8 cellular contexts compared by ENCODE assay signal in genomic region chr3:52682016-52682415, GRCh38. TPM values are rescaled to one million over a fixed set of nuclear protein-coding genes. Genes with fewer than 3 reads are reported as not detected.
DNase-seq lines count a peak whose midpoint lies in the region; ATAC-seq and TF ChIP-seq lines count a peak whose summit lies in the region.

No MANE protein-coding gene starts in this region.

- ATAC-seq in HG03159 (IDR thresholded peaks at IDR 0.05; ENCODE audit: unreplicated experiment) = no peak

- H3K4me2 ChIP-seq in osteoblast (ENCODE audit: insufficient read depth, low read length) = peak overlapping the region; percentile 35

- TF ChIP-seq CTCF in GM12864 (IDR thresholded peaks at IDR 0.05; ENCODE audit: low read depth, low read length, missing control alignments) (peak; percentile 22), esophagus muscularis mucosa (IDR thresholded peaks at IDR 0.05) (no peak), osteoblast (IDR thresholded peaks at IDR 0.05; ENCODE audit: extremely low read depth, low read depth, low read length) (peak; percentile 37)

- H4K20me1 ChIP-seq in osteoblast (ENCODE audit: insufficient read depth, low read length) = peaks cover 6% of the 10 kb centered on the region

- H3K4me3 ChIP-seq in ACC112 (ENCODE audit: low read depth, low read length) (peak overlapping the region; percentile 23; the same call in 1 of the 2 replicates), GM12864 (ENCODE audit: low read depth, low read length) (no peak overlapping the region; the same call in 1 of the 2 replicates), esophagus muscularis mucosa (no peak overlapping the region), osteoblast (ENCODE audit: insufficient read depth, low read length) (no peak overlapping the region)

- no peak for TF ChIP-seq EP300 in esophagus muscularis mucosa (IDR thresholded peaks at IDR 0.05)

- H3K79me2 ChIP-seq in ACC112 (ENCODE audit: control insufficient read depth, insufficient read depth, low read length, unreplicated experiment) (peaks cover 75% of the 10 kb centered on the region), osteoblast (ENCODE audit: insufficient read depth, low read length) (peaks cover 81% of the 10 kb centered on the region)

- peak overlapping the region; percentile 79 for H3K27ac ChIP-seq in ACC112 (ENCODE audit: low read depth, low read length)
- peak overlapping the region; percentile 24 to 44 (median 27) for H3K27ac ChIP-seq in esophagus muscularis mucosa (replicated peaks in 1 of 4)
- H3K27ac ChIP-seq in osteoblast (ENCODE audit: low read depth, low read length) = peak overlapping the region; percentile 85

- H3K36me3 ChIP-seq in ACC112 (ENCODE audit: insufficient read depth, low read length) = peaks cover 30% of the 10 kb centered on the region
- peaks cover 18 to 39% (median 33%) of the 10 kb centered on the region in 4 donors for H3K36me3 ChIP-seq in esophagus muscularis mucosa
- peaks cover 26% of the 10 kb centered on the region for H3K36me3 ChIP-seq in osteoblast (ENCODE audit: insufficient read depth, low read length)

- H2AFZ ChIP-seq in ACC112 (ENCODE audit: low read length, unreplicated experiment) (no peak overlapping the region), osteoblast (ENCODE audit: low read length) (no peak overlapping the region)

- no peak for DNase-seq in GM12864 (ENCODE audit: low read depth)
- peak; percentile 42 for DNase-seq in SW480 (ENCODE audit: low spot score)
- no peak for DNase-seq in esophagus muscularis mucosa (ENCODE audit: extremely low spot score)
- peak; percentile 96 for DNase-seq in osteoblast (ENCODE audit: insufficient read length, low spot score, missing footprints)
- no peak for DNase-seq in DMS114 treated with DMSO at 0.1 percent for 48 hours (lab: John Stamatoyannopoulos, UW; ENCODE audit: unreplicated experiment)
- no peak for DNase-seq in NCI-H2029 treated with DMSO at 0.1 percent for 48 hours (lab: John Stamatoyannopoulos, UW)

- TF ChIP-seq POLR2A in esophagus muscularis mucosa (IDR thresholded peaks at IDR 0.05; ENCODE audit: low read depth) = no peak

- H3K9me3 ChIP-seq in esophagus muscularis mucosa (no peaks in the 10 kb centered on the region), osteoblast (ENCODE audit: low read depth, low read length) (no peaks in the 10 kb centered on the region)

- no peaks in the 10 kb centered on the region for H3K27me3 ChIP-seq in ACC112 (ENCODE audit: insufficient read depth, low read length)
- no peaks in the 10 kb centered on the region for H3K27me3 ChIP-seq in esophagus muscularis mucosa
- no peaks in the 10 kb centered on the region for H3K27me3 ChIP-seq in osteoblast (ENCODE audit: insufficient read depth, low read length)

- intact Hi-C loops in esophagus muscularis mucosa (cut with DNase I) = loop anchor here (10.0 kb wide), 1 partner anchor 207 kb away; no protein-coding TSS in a partner anchor

- H3K4me1 ChIP-seq in ACC112 (ENCODE audit: control insufficient read depth, insufficient read depth, low read length, unreplicated experiment) (peaks cover 46% of the 10 kb centered on the region), esophagus muscularis mucosa (peaks cover 47 to 56% (median 53%) of the 10 kb centered on the region in 4 donors), osteoblast (ENCODE audit: insufficient read depth, low read length) (peaks cover 41% of the 10 kb centered on the region)

RNA-seq across cellular contexts. Expression of gene PBRM1, which starts 3.7 kb away (rescaled TPM):
- 10 to 100 TPM; 79.4 to 99.3 (median 82.8) TPM for total RNA-seq in esophagus muscularis mucosa
- total RNA-seq in osteoblast = 96.1 and 100 TPM in 2 replicates

RNA-seq across cellular contexts. Expression of gene GNL3, which starts 3.8 kb away (rescaled TPM):
- total RNA-seq in esophagus muscularis mucosa = 10 to 100 TPM; 28.4 to 71.1 (median 29.3) TPM
- total RNA-seq in osteoblast = 111 and 129 TPM in 2 replicates

RNA-seq across cellular contexts. Expression of gene GLT8D1, which starts 23.6 kb away (rescaled TPM):
- total RNA-seq in esophagus muscularis mucosa (10 to 100 TPM; 31.6 to 40.3 (median 35.7) TPM), osteoblast (98.8 and 103 TPM in 2 replicates)

RNA-seq across cellular contexts. Expression of gene SPCS1, which starts 23.9 kb away (rescaled TPM):
- total RNA-seq in esophagus muscularis mucosa (10 to 100 TPM; 67.3 to 95.3 (median 88.7) TPM), osteoblast (60.1 and 67.0 TPM in 2 replicates)

Comparison
In these comparisons a context has a peak if more than half of its experiments do, and no peak if none do; other contexts are left out.
1. H3K27ac ChIP-seq: peak in every context shown above with its lines; median percentile 85 in osteoblast; 79 in ACC112; 27 in esophagus muscularis mucosa.
2. DNase-seq: peak in SW480 (single experiment) and osteoblast (single experiment); none in GM12864 (single experiment), esophagus muscularis mucosa (single experiment), DMS114 treated with DMSO at 0.1 percent for 48 hours (single experiment) and NCI-H2029 treated with DMSO at 0.1 percent for 48 hours (single experiment).
3. CTCF ChIP-seq: peak in GM12864 (single experiment) and osteoblast (single experiment); none in esophagus muscularis mucosa (0 of 3).